Comparison of ENCODE assay signal across 26 cellular contexts in genomic region chr15:39266882-39267281, GRCh38.
DNase-seq lines count a peak whose midpoint lies in the region; ATAC-seq, FAIRE-seq and TF ChIP-seq lines count a peak whose summit lies in the region.
"Had no signal": no experiment of that assay in that cellular context is flagged by ENCODE, and none has a peak within 500 bp of the region (broad histone marks: within the 10 kb centered on the region; RNA-seq: fewer than 3 reads in every experiment).

No MANE protein-coding gene starts in this region.

- H3K4me1 ChIP-seq in A549: peaks cover 24% of the 10 kb centered on the region
- H3K4me1 ChIP-seq in endothelial cell of umbilical vein (ENCODE audit: control insufficient read depth, extremely low read depth, insufficient read depth, low read length): peaks cover 53% of the 10 kb centered on the region
- no peaks in the 10 kb centered on the region for H3K4me1 ChIP-seq in H9 (ENCODE audit: insufficient read depth, low read length)

- no peaks in the 10 kb centered on the region for H3K23me2 ChIP-seq in H9 (ENCODE audit: insufficient read length, low read depth, low read length, poor library complexity, severe bottlenecking)

- TF ChIP-seq CTCF in A549 (IDR thresholded peaks at IDR 0.05): no peak
- TF ChIP-seq CTCF in endothelial cell of umbilical vein (IDR thresholded peaks at IDR 0.05; ENCODE audit: extremely low read depth in 1 of 2, insufficient read depth in 1 of 2, low read depth in 1 of 2, low read length in 2 of 2): no peak
- TF ChIP-seq CTCF in H9 (conservative IDR thresholded peaks at IDR 0.05): no peak

- intact Hi-C loops in endothelial cell of umbilical vein (cut with micrococcal nuclease): loop anchor here (1.0 to 5.0 kb wide), 7 partner anchors 16 to 314 kb away; partner anchors contain the start of gene THBS1

- no peak overlapping the region for H4K8ac ChIP-seq in H9 (replicated peaks; ENCODE audit: insufficient read length, low read depth, low read length)

- no peak overlapping the region for H2BK120ac ChIP-seq in H9 (ENCODE audit: low read depth, low read length, poor library complexity, severe bottlenecking)

- H3K27me3 Mint-ChIP-seq in H9 (ENCODE audit: low read depth): no peaks in the 10 kb centered on the region
- H3K27me3 Mint-ChIP-seq: CD4-positive, CD25-positive, alpha-beta regulatory T cell; IgD-negative memory B cell had no signal

- no peak overlapping the region for H3K27ac ChIP-seq in A549
- H3K27ac ChIP-seq in endothelial cell of umbilical vein (ENCODE audit: insufficient read depth, low read depth, low read length): peak overlapping the region; percentile 89
- H3K27ac ChIP-seq in H9 (ENCODE audit: insufficient read length, low read depth, low read length): no peak overlapping the region
- H3K27ac ChIP-seq: 22Rv1, BLaER1, HL-60, KMS-11, RWPE1 had no signal

- no peak overlapping the region for H2AK5ac ChIP-seq in H9 (ENCODE audit: insufficient read length, low read length)

- CTCF ChIA-PET in A549 (lab: Yijun Ruan, JAX) (no interaction called here), endothelial cell of umbilical vein (lab: Charles Lee) (interaction anchor here (0.7 to 2.3 kb wide), 6 partner anchors 14 to 560 kb away, joined by 3 to 7 read pairs (median 4); no protein-coding TSS in a partner anchor)

- dilution Hi-C loops in endothelial cell of umbilical vein (cut with MboI; ENCODE audit: extremely low pct_ligation_motif_present, low sequenced_read_pairs): no loop called here

- H3K4me3 ChIP-seq in A549 (no peak overlapping the region), endothelial cell of umbilical vein (replicated peaks in 1 of 3; ENCODE audit: insufficient read depth in 1 of 3, low read depth in 1 of 3, low read length in 3 of 3) (no peak overlapping the region)
- H3K4me3 ChIP-seq: BLaER1, GM12878 had no signal

- H3K9me1 ChIP-seq in endothelial cell of umbilical vein (replicated peaks; ENCODE audit: control insufficient read depth, extremely low read depth, insufficient read depth, low read length): no peaks in the 10 kb centered on the region

- no peak overlapping the region for H3K18ac ChIP-seq in H9 (ENCODE audit: insufficient read length, low read depth, low read length)

- no peak overlapping the region for H4K91ac ChIP-seq in H9 (ENCODE audit: insufficient read length, low read depth, low read length)

- no peak overlapping the region for H3K23ac ChIP-seq in H9 (ENCODE audit: insufficient read length, low read depth, low read length)

- H3K9me3 ChIP-seq in A549 (no peaks in the 10 kb centered on the region), endothelial cell of umbilical vein (replicated peaks; ENCODE audit: control insufficient read depth, insufficient read depth, low read length) (no peaks in the 10 kb centered on the region), H9 (ENCODE audit: control insufficient read depth, low read depth, low read length) (no peaks in the 10 kb centered on the region)
- H3K9me3 ChIP-seq: BLaER1 had no signal

- FAIRE-seq in A549 (lab: Jason Lieb, UNC): no peak
- FAIRE-seq in endothelial cell of umbilical vein (lab: Jason Lieb, UNC): peak; percentile 60
- FAIRE-seq: G401.6, GM12878 had no signal

- H3K27me3 ChIP-seq in endothelial cell of umbilical vein (ENCODE audit: control insufficient read depth in 2 of 2, insufficient read depth in 2 of 2, low read length in 2 of 2) (no peaks in the 10 kb centered on the region), H9 (ENCODE audit: insufficient read depth, low read length) (no peaks in the 10 kb centered on the region)
- H3K27me3 ChIP-seq: BLaER1 had no signal

- DNase-seq in A549 (ENCODE audit: low read depth in 1 of 2, low spot score in 1 of 2) (no peak), NCI-H226 (peak; percentile 49), endothelial cell of umbilical vein (ENCODE audit: low read depth, low spot score) (peak; percentile 82), GF-D8 (lab: John Stamatoyannopoulos, UW) (no peak), G401 (ENCODE audit: low spot score) (no peak), H9 (no peak)
- DNase-seq: CD4-positive, CD25-positive, alpha-beta regulatory T cell; DMS153; DND-41; H7; NCI-H2029; NCI-H446 treated with DMSO at 0.1 percent for 48 hours; NCI-H526; NCI-H82; NK-92 treated with Interleukin-12 subunit alpha and Interleukin-12 subunit beta, amount 100 ng/mL, for 24 hours; SIG-M5 had no signal

- H3K79me2 ChIP-seq in endothelial cell of umbilical vein (ENCODE audit: control insufficient read depth, insufficient read depth, low read length): no peaks in the 10 kb centered on the region
- H3K79me2 ChIP-seq in H9 (ENCODE audit: insufficient read depth, low read length): no peaks in the 10 kb centered on the region

- no peak overlapping the region for H2BK20ac ChIP-seq in H9 (ENCODE audit: low read depth, low read length, poor library complexity, severe bottlenecking)

- H3K4ac ChIP-seq in H9 (ENCODE audit: low read depth, low read length): no peak overlapping the region

- H3T11ph ChIP-seq in H9 (ENCODE audit: low read length): no peak overlapping the region

- no peak overlapping the region for H2AFZ ChIP-seq in endothelial cell of umbilical vein (ENCODE audit: low read depth, low read length)
- H2AFZ ChIP-seq in H9 (ENCODE audit: low read length): no peak overlapping the region

- H3K56ac ChIP-seq in H9 (ENCODE audit: insufficient read length, low read depth, low read length): no peak overlapping the region

- H3K27ac Mint-ChIP-seq in H9: no peak overlapping the region
- H3K27ac Mint-ChIP-seq: CD4-positive, CD25-positive, alpha-beta regulatory T cell; IgD-negative memory B cell had no signal

- H3K9me3 Mint-ChIP-seq in H9: peaks cover 0 to 3% of the 10 kb centered on the region in 2 experiments; a peak in 1 of 5 replicates
- H3K9me3 Mint-ChIP-seq: CD4-positive, CD25-positive, alpha-beta regulatory T cell had no signal

- H3K4me2 ChIP-seq in A549 (peak overlapping the region; percentile 43; the same call in 2 of the 3 replicates), endothelial cell of umbilical vein (ENCODE audit: insufficient read depth, low read length) (peak overlapping the region; percentile 63), H9 (ENCODE audit: insufficient read depth, insufficient read length, low read length) (no peak overlapping the region)
- H3K4me2 ChIP-seq: BLaER1, KMS-11 had no signal

- ATAC-seq in A549: no peak
- ATAC-seq in SK-N-SH treated with all-trans-retinoic acid at 6 μM for 48 hours: no peak
- no peak for ATAC-seq in GM19397 (IDR thresholded peaks at IDR 0.05; ENCODE audit: unreplicated experiment)

- TF ChIP-seq POLR2A in A549 (IDR thresholded peaks at IDR 0.05; ENCODE audit: low read length) (no peak), endothelial cell of umbilical vein (IDR thresholded peaks at IDR 0.05; ENCODE audit: low read depth, low read length) (peak; percentile 43)

- no peaks in the 10 kb centered on the region for H3K79me1 ChIP-seq in H9 (ENCODE audit: insufficient read depth, low read depth, low read length, poor library complexity, severe bottlenecking)

- no peak for TF ChIP-seq EP300 in A549 (IDR thresholded peaks at IDR 0.05)

- POLR2A ChIA-PET in A549 (lab: Yijun Ruan, JAX): no interaction called here
- POLR2A ChIA-PET in endothelial cell of umbilical vein (lab: Charles Lee): interaction anchor here (0.8 to 1.7 kb wide), 5 partner anchors 34 to 324 kb away, joined by 3 to 19 read pairs (median 3); partner anchors contain the start of gene THBS1

- BruUV-seq in endothelial cell of umbilical vein (replicated peaks; lab: Mats Ljungman, UMichigan): no TSS peak

- H4K20me1 ChIP-seq in endothelial cell of umbilical vein (replicated peaks; ENCODE audit: control insufficient read depth, extremely low read depth, insufficient read depth, low read length): no peaks in the 10 kb centered on the region
- H4K20me1 ChIP-seq in H9 (ENCODE audit: control insufficient read depth, insufficient read depth, insufficient read length): no peaks in the 10 kb centered on the region
- H4K20me1 ChIP-seq: BLaER1 had no signal

- no peaks in the 10 kb centered on the region for H3K36me3 Mint-ChIP-seq in H9 (ENCODE audit: insufficient read depth in 1 of 3, low read depth in 3 of 3)
- H3K36me3 Mint-ChIP-seq: CD4-positive, CD25-positive, alpha-beta regulatory T cell; IgD-negative memory B cell had no signal

- H3K4me3 Mint-ChIP-seq in H9: no peak overlapping the region
- H3K4me3 Mint-ChIP-seq: CD4-positive, CD25-positive, alpha-beta regulatory T cell; IgD-negative memory B cell had no signal

- H2BK5ac ChIP-seq in H9 (ENCODE audit: insufficient read length, low read length): no peak overlapping the region

- no peak overlapping the region for H3K14ac ChIP-seq in H9 (ENCODE audit: insufficient read depth, low read length)

- no peak for TF ChIP-seq RAD21 in A549 (conservative IDR thresholded peaks at IDR 0.05 in 1 of 2, IDR thresholded peaks at IDR 0.05 in 1 of 2)

- H3K36me3 ChIP-seq in endothelial cell of umbilical vein (ENCODE audit: control insufficient read depth in 2 of 2, extremely low read depth in 1 of 2, insufficient read depth in 2 of 2, low read length in 2 of 2): no peaks in the 10 kb centered on the region
- H3K36me3 ChIP-seq: BLaER1 had no signal

- H3K9ac ChIP-seq in endothelial cell of umbilical vein (replicated peaks; ENCODE audit: extremely low read depth, insufficient read depth, low read length): peak overlapping the region; percentile 59
- H3K9ac ChIP-seq in H9 (ENCODE audit: extremely low read depth, insufficient read length, low read length): no peak overlapping the region
- H3K9ac ChIP-seq: BLaER1, KMS-11 had no signal

- H4K5ac ChIP-seq in H9 (ENCODE audit: insufficient read length, low read depth, low read length): no peak overlapping the region

- H2BK12ac ChIP-seq in H9 (ENCODE audit: insufficient read length, low read depth, low read length): no peak overlapping the region

- 0% methylated on average over 1 of the region's 1 CpG for WGBS in A549 (ENCODE audit: missing lambda C conversion rate)
- WGBS in H9 (ENCODE audit: extremely low coverage, insufficient read length, low lambda C conversion rate): no CpG with 5 or more reads among the region's 1 CpG

- in situ Hi-C loops in G401 (cut with HindIII; ENCODE audit: low sequenced_read_pairs): no loop called here

- peaks cover 2 to 5% of the 10 kb centered on the region in 2 experiments; a peak in 3 of 4 replicates for H3K4me1 Mint-ChIP-seq in H9
- H3K4me1 Mint-ChIP-seq: IgD-negative memory B cell had no signal

- no peak overlapping the region for H2BK15ac ChIP-seq in H9 (ENCODE audit: low read depth, low read length)

TF ChIP-seq in A549, 52 proteins besides CTCF, POLR2A, EP300 and RAD21 (continues in another document):
- TF ChIP-seq GATA3 (IDR thresholded peaks at IDR 0.05; ENCODE audit: borderline replicate concordance): peak; percentile 56; the same call in 1 of the 2 replicates

TF ChIP-seq in SK-N-SH treated with all-trans-retinoic acid at 6 μM for 48 hours, 23 proteins besides CTCF, POLR2A, EP300 and RAD21 (continues in another document):
- no peak for TF ChIP-seq PPARA (CRISPR knock-in tag; IDR thresholded peaks at IDR 0.05; ENCODE audit: borderline replicate concordance)

TF ChIP-seq in endothelial cell of umbilical vein, 7 proteins besides CTCF, POLR2A, EP300 and RAD21 (continues in another document):
- TF ChIP-seq GATA2 (IDR thresholded peaks at IDR 0.05; ENCODE audit: insufficient read depth, insufficient read length, low read depth, low read length) (peak; percentile 90), EZH2 (IDR thresholded peaks at IDR 0.05; ENCODE audit: borderline replicate concordance, low read depth, low read length, severe bottlenecking) (no peak)

Comparison
In these comparisons a context has a peak if more than half of its experiments do, and no peak if none do; other contexts are left out.
1. DNase-seq: peak in NCI-H226 (single experiment) and endothelial cell of umbilical vein (single experiment); none in A549 (0 of 2), GF-D8 (single experiment), G401 (single experiment) and H9 (single experiment).